19 cellular contexts compared by ENCODE assay signal in genomic region chr13:33739254-33739653, GRCh38.
DNase-seq lines count a peak whose midpoint lies in the region; ATAC-seq, FAIRE-seq and TF ChIP-seq lines count a peak whose summit lies in the region.
"Had no signal": no experiment of that assay in that cellular context is flagged by ENCODE, and none has a peak within 500 bp of the region (broad histone marks: within the 10 kb centered on the region; RNA-seq: fewer than 3 reads in every experiment).

No MANE protein-coding gene starts in this region.

- no peak overlapping the region for H3K27ac Mint-ChIP-seq in GM23338
- H3K27ac Mint-ChIP-seq: CD4-positive, alpha-beta memory T cell; HFFc6 had no signal

- H4K20me1 ChIP-seq in GM23248 (ENCODE audit: insufficient read depth) (no peaks in the 10 kb centered on the region), GM23338 (replicated peaks; ENCODE audit: insufficient read depth) (no peaks in the 10 kb centered on the region; the same call in 1 of the 2 replicates), OCI-LY7 (ENCODE audit: insufficient read depth, low read length) (no peaks in the 10 kb centered on the region), H1 (replicated peaks in 1 of 2; ENCODE audit: control insufficient read depth in 1 of 2, insufficient read depth in 2 of 2, low read length in 2 of 2) (no peaks in the 10 kb centered on the region)

- POLR2A ChIA-PET in OCI-LY7 (lab: Charles Lee), result interaction anchor here (0.6 to 8.1 kb wide), 3 partner anchors 9 to 15 kb away, joined by 3 to 78 read pairs (median 4); no protein-coding TSS in a partner anchor
- POLR2A ChIA-PET in H1 (lab: Charles Lee; ENCODE audit: partially characterized antibody), result no interaction called here

- no TSS peak for BruUV-seq in OCI-LY7 (replicated peaks; lab: Mats Ljungman, UMichigan)

- H2BK15ac ChIP-seq in H1 (ENCODE audit: low read length), result no peak overlapping the region

- H3K4me3 Mint-ChIP-seq in GM23338, result no peak overlapping the region
- H3K4me3 Mint-ChIP-seq: CD4-positive, alpha-beta memory T cell; HFFc6 had no signal

- no peak overlapping the region for H2BK12ac ChIP-seq in H1 (ENCODE audit: low read depth, low read length)

- intact Hi-C loops in OCI-LY7 (cut with micrococcal nuclease; ENCODE audit: unreplicated experiment), result no loop called here
- intact Hi-C loops in esophagus muscularis mucosa (cut with DNase I), result no loop called here

- no peak overlapping the region for H3K14ac ChIP-seq in H1 (ENCODE audit: insufficient read length)

- DNase-seq in GM23248 (no peak), GM23338 (ENCODE audit: low spot score) (no peak), OCI-LY7 (ENCODE audit: low spot score) (no peak), H1 (ENCODE audit: low read depth in 1 of 2, low spot score in 2 of 2) (no peak), brain microvascular endothelial cell (no peak), esophagus muscularis mucosa (ENCODE audit: extremely low spot score) (no peak), NCI-H748 treated with DMSO at 0.1 percent for 48 hours (lab: John Stamatoyannopoulos, UW) (no peak)
- no peak for DNase-seq in activated naive CD4-positive, alpha-beta T cell treated with anti-CD3 and anti-CD28 coated beads, Interleukin-2, amount 50 U/mL, for 16 hours
- DNase-seq: C1 segment of cervical spinal cord; Calu3; CD4-positive, alpha-beta memory T cell; COR-L47; DMS53; DND-41 had no signal

- peaks cover 11% of the 10 kb centered on the region; the same call in 1 of the 2 replicates for H3F3A ChIP-seq in GM23248 (ENCODE audit: insufficient read depth)
- no peaks in the 10 kb centered on the region for H3F3A ChIP-seq in GM23338 (replicated peaks; ENCODE audit: low read depth)

- H2AFZ ChIP-seq in GM23248 (no peak overlapping the region), GM23338 (peak overlapping the region; percentile 86; the same call in 1 of the 2 replicates), OCI-LY7 (ENCODE audit: low read length) (peak overlapping the region; percentile 93), H1 (ENCODE audit: low read length) (peak overlapping the region; percentile 9; the same call in 1 of the 2 replicates)

- no peak overlapping the region for H4K5ac ChIP-seq in H1 (ENCODE audit: insufficient read length, low read depth, low read length)

- no peak for ATAC-seq in GM23338

- no peak overlapping the region for H2AK5ac ChIP-seq in H1 (ENCODE audit: low read depth, low read length)

- H3K9me3 Mint-ChIP-seq in GM23338, result no peaks in the 10 kb centered on the region; the same call in 2 of the 3 replicates
- H3K9me3 Mint-ChIP-seq: CD4-positive, alpha-beta memory T cell had no signal

- H3K4me2 ChIP-seq in GM23248 (ENCODE audit: unreplicated experiment) (peak overlapping the region; percentile 50), GM23338 (no peak overlapping the region), OCI-LY7 (ENCODE audit: low read length) (peak overlapping the region; percentile 18), H1 (ENCODE audit: insufficient read depth in 1 of 2, low read depth in 2 of 2, low read length in 2 of 2) (no peak overlapping the region)

- no peak overlapping the region for H3K56ac ChIP-seq in H1 (replicated peaks; ENCODE audit: insufficient read length, low read depth, low read length)

- no peaks in the 10 kb centered on the region for H3K9me3 ChIP-seq in GM23248 (ENCODE audit: low read depth)
- peaks cover 19% of the 10 kb centered on the region for H3K9me3 ChIP-seq in OCI-LY7 (ENCODE audit: low read length)
- H3K9me3 ChIP-seq in H1 (ENCODE audit: insufficient read depth in 2 of 2, low read depth in 1 of 2, low read length in 1 of 2), result no peaks in the 10 kb centered on the region
- H3K9me3 ChIP-seq in esophagus muscularis mucosa, result no peaks in the 10 kb centered on the region

- no peak overlapping the region for H3K23ac ChIP-seq in H1 (ENCODE audit: insufficient read length)

- no peak overlapping the region for H3K27ac ChIP-seq in GM23248
- H3K27ac ChIP-seq in GM23338 (ENCODE audit: low read depth), result no peak overlapping the region
- peak overlapping the region; percentile 31 for H3K27ac ChIP-seq in OCI-LY7 (ENCODE audit: low read depth, low read length, poor library complexity, severe bottlenecking)
- no peak overlapping the region for H3K27ac ChIP-seq in H1 (ENCODE audit: low read depth, low read length)
- H3K27ac ChIP-seq in brain microvascular endothelial cell, result no peak overlapping the region
- no peak overlapping the region for H3K27ac ChIP-seq in esophagus muscularis mucosa (replicated peaks in 1 of 4)

- no peaks in the 10 kb centered on the region for H3K79me1 ChIP-seq in H1 (ENCODE audit: low read depth, low read length)

- no peak overlapping the region for H3K18ac ChIP-seq in H1 (ENCODE audit: extremely low read depth, low read length)

- H3K36me3 Mint-ChIP-seq in GM23338 (ENCODE audit: low read depth), result no peaks in the 10 kb centered on the region; the same call in 2 of the 3 replicates
- H3K36me3 Mint-ChIP-seq: CD4-positive, alpha-beta memory T cell had no signal

- no peaks in the 10 kb centered on the region for H3K23me2 ChIP-seq in H1 (ENCODE audit: low read depth, low read length)

- no peak overlapping the region for H4K91ac ChIP-seq in H1 (replicated peaks; ENCODE audit: insufficient read length, low read length)

- in situ Hi-C loops in GM23248 (cut with MboI), result no loop called here
- in situ Hi-C loops in brain microvascular endothelial cell (cut with HindIII; ENCODE audit: low pct_ligation_motif_present, low sequenced_read_pairs), result no loop called here

- no peak overlapping the region for H3K4ac ChIP-seq in H1 (replicated peaks; ENCODE audit: insufficient read length, low read depth, low read length)

- peaks cover 10% of the 10 kb centered on the region for H3K4me1 ChIP-seq in GM23248 (ENCODE audit: insufficient read depth)
- no peaks in the 10 kb centered on the region for H3K4me1 ChIP-seq in GM23338 (ENCODE audit: insufficient read depth)
- peaks cover 62% of the 10 kb centered on the region for H3K4me1 ChIP-seq in OCI-LY7 (ENCODE audit: insufficient read depth, low read length, poor library complexity, severe bottlenecking)
- no peaks in the 10 kb centered on the region for H3K4me1 ChIP-seq in H1 (replicated peaks in 1 of 4; ENCODE audit: control insufficient read depth in 3 of 4, insufficient read depth in 4 of 4, low read length in 3 of 4)
- peaks cover 0 to 13% (median 5%) of the 10 kb centered on the region in 4 donors for H3K4me1 ChIP-seq in esophagus muscularis mucosa

- H3K79me2 ChIP-seq in GM23248 (ENCODE audit: insufficient read depth) (no peaks in the 10 kb centered on the region), GM23338 (replicated peaks; ENCODE audit: insufficient read depth) (no peaks in the 10 kb centered on the region), OCI-LY7 (ENCODE audit: insufficient read depth, low read depth, low read length) (no peaks in the 10 kb centered on the region), H1 (ENCODE audit: control insufficient read depth in 1 of 2, insufficient read depth in 2 of 2, low read length in 2 of 2) (no peaks in the 10 kb centered on the region)

- TF ChIP-seq CTCF in GM23338 (conservative IDR thresholded peaks at IDR 0.05; ENCODE audit: low read depth in 2 of 2) (no peak), OCI-LY7 (conservative IDR thresholded peaks at IDR 0.05; ENCODE audit: low read length) (no peak), H1 (IDR thresholded peaks at IDR 0.05; ENCODE audit: control extremely low read depth in 1 of 3, insufficient read depth in 1 of 3, low read depth in 1 of 3, low read length in 3 of 3) (no peak), brain microvascular endothelial cell (IDR thresholded peaks at IDR 0.05; ENCODE audit: low read depth, low read length, missing control alignments) (no peak), esophagus muscularis mucosa (IDR thresholded peaks at IDR 0.05) (no peak)

- no peak for FAIRE-seq in H1 (lab: Jason Lieb, UNC)
- FAIRE-seq: G401.6, GM12892, H54 had no signal

- CTCF ChIA-PET in OCI-LY7 (lab: Charles Lee; ENCODE audit: unreplicated experiment), result no interaction called here
- CTCF ChIA-PET in H1 (lab: Charles Lee; ENCODE audit: partially characterized antibody), result interaction anchor here (1.2 kb wide), 1 partner anchor 529 kb away, joined by 4 read pairs; no protein-coding TSS in a partner anchor

- no peaks in the 10 kb centered on the region for H3K9me2 ChIP-seq in GM23248 (ENCODE audit: insufficient read depth)
- peaks cover 6% of the 10 kb centered on the region; the same call in 1 of the 2 replicates for H3K9me2 ChIP-seq in GM23338 (ENCODE audit: insufficient read depth)
- H3K9me2 ChIP-seq in OCI-LY7 (ENCODE audit: insufficient read depth, low read length), result no peaks in the 10 kb centered on the region

- H3K36me3 ChIP-seq in GM23248 (ENCODE audit: low read depth), result no peaks in the 10 kb centered on the region
- H3K36me3 ChIP-seq in GM23338 (ENCODE audit: insufficient read depth), result 0 out of 2 replicates have a peak, but pooled peaks cover 3% of the 10 kb centered on the region
- H3K36me3 ChIP-seq in OCI-LY7 (ENCODE audit: insufficient read depth, low read length), result peaks cover 20% of the 10 kb centered on the region
- no peaks in the 10 kb centered on the region for H3K36me3 ChIP-seq in H1 (ENCODE audit: control insufficient read depth in 2 of 4, insufficient read depth in 4 of 4, low read length in 3 of 4)
- no peaks in the 10 kb centered on the region for H3K36me3 ChIP-seq in brain microvascular endothelial cell (replicated peaks)
- H3K36me3 ChIP-seq in esophagus muscularis mucosa, result no peaks in the 10 kb centered on the region
- H3K36me3 ChIP-seq: HAP-1 had no signal

- H3K9ac ChIP-seq in GM23248 (no peak overlapping the region), H1 (replicated peaks in 1 of 4; ENCODE audit: extremely low read depth in 1 of 4, low read depth in 3 of 4, low read length in 3 of 4) (no peak overlapping the region)

- no peaks in the 10 kb centered on the region for H3K27me3 ChIP-seq in GM23248 (replicated peaks; ENCODE audit: insufficient read depth)
- no peaks in the 10 kb centered on the region for H3K27me3 ChIP-seq in GM23338 (ENCODE audit: insufficient read depth)
- no peaks in the 10 kb centered on the region for H3K27me3 ChIP-seq in H1 (replicated peaks in 1 of 4; ENCODE audit: control insufficient read depth in 3 of 4, extremely low read depth in 1 of 4, insufficient read depth in 3 of 4, low read length in 3 of 4)
- H3K27me3 ChIP-seq in brain microvascular endothelial cell (replicated peaks), result no peaks in the 10 kb centered on the region
- no peaks in the 10 kb centered on the region for H3K27me3 ChIP-seq in esophagus muscularis mucosa

- WGBS in GM23248 (ENCODE audit: low coverage in 1 of 2, low lambda C conversion rate in 2 of 2, missing lambda C conversion rate in 2 of 2), 2 experiments, result 68 to 78% methylated on average over 4 of the region's 4 CpGs
- 92% methylated on average over 4 of the region's 4 CpGs; no CpG with 5 or more reads in 1 of the 2 experiments for WGBS in H1 (ENCODE audit: extremely low coverage in 1 of 2, insufficient coverage in 1 of 2, insufficient read length in 1 of 2, insufficient replicate concordance in 2 of 2, low coverage in 1 of 2, low lambda C conversion rate in 2 of 2, missing lambda C conversion rate in 1 of 2), 2 experiments
- 94% methylated on average over 4 of the region's 4 CpGs for WGBS in esophagus muscularis mucosa

- H3K27me3 Mint-ChIP-seq in GM23338 (ENCODE audit: insufficient read depth, low read depth, poor library complexity), result peaks cover 2% of the 10 kb centered on the region

- no peak overlapping the region for H2BK5ac ChIP-seq in H1 (ENCODE audit: low read depth, low read length)

- no peak overlapping the region for H2BK120ac ChIP-seq in H1 (replicated peaks; ENCODE audit: low read depth, low read length)

- TF ChIP-seq POLR2A in H1 (IDR thresholded peaks at IDR 0.05; ENCODE audit: control extremely low read depth in 1 of 2, low read depth in 2 of 2, low read length in 2 of 2) (no peak), esophagus muscularis mucosa (IDR thresholded peaks at IDR 0.05; ENCODE audit: low read depth) (no peak)

- no peak overlapping the region for H4K8ac ChIP-seq in H1 (ENCODE audit: extremely low read depth, insufficient read depth, low read length)

- no peak for TF ChIP-seq RAD21 in H1 (IDR thresholded peaks at IDR 0.05 in 1 of 2, conservative IDR thresholded peaks at IDR 0.05 in 1 of 2; ENCODE audit: low read depth in 2 of 2, low read length in 2 of 2)

- H3K4me3 ChIP-seq in GM23248, result no peak overlapping the region
- no peak overlapping the region for H3K4me3 ChIP-seq in GM23338
- H3K4me3 ChIP-seq in OCI-LY7 (ENCODE audit: low read depth, low read length, poor library complexity, severe bottlenecking), result no peak overlapping the region
- H3K4me3 ChIP-seq in H1 (ENCODE audit: extremely low read depth in 1 of 4, insufficient read depth in 2 of 4, low read depth in 3 of 4, low read length in 4 of 4), result no peak overlapping the region
- no peak overlapping the region for H3K4me3 ChIP-seq in brain microvascular endothelial cell (ENCODE audit: low read depth, low read length)
- H3K4me3 ChIP-seq in esophagus muscularis mucosa, result no peak overlapping the region
- H3K4me3 ChIP-seq: HAP-1 had no signal

- no peak overlapping the region for H2BK20ac ChIP-seq in H1 (ENCODE audit: low read length)

- H3K4me1 Mint-ChIP-seq in GM23338, result peaks cover 3% of the 10 kb centered on the region; the same call in 1 of the 3 replicates

- TF ChIP-seq EP300 in H1 (IDR thresholded peaks at IDR 0.05; ENCODE audit: borderline replicate concordance in 1 of 2, low read depth in 2 of 2, low read length in 2 of 2) (no peak), esophagus muscularis mucosa (IDR thresholded peaks at IDR 0.05) (no peak)

Comparison
In these comparisons a context has a peak if more than half of its experiments do, and no peak if none do; other contexts are left out.
1. H3K4me2 ChIP-seq: peak in GM23248 (single experiment) and OCI-LY7 (single experiment); none in GM23338 (single experiment) and H1 (0 of 2).